In the genomic region with DNA sequence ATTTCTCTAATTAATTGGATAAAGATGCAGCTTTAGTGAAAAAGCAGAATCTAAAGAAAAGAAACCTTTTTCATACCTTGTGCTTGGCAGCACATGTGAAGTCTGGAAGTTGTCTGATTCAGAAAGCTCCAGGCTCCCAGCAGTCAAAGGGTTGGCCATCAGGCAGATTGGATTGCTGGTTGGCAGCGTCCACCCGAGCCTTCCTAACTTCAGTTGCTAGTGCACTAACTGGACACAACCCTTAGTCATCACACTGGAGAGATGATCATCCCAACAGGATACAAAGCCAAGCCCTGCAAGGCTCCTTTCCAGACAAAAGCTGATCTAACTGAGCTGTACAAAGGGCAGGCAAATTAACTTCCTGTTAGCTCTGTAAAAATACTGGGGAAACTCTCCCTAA, we compare ENCODE assay signal across 10 cellular contexts.
A peak's percentile ranks its signal among the peaks of the same experiment; 100 is the strongest.
DNase-seq lines count a peak whose midpoint lies in the region; ATAC-seq and TF ChIP-seq lines count a peak whose summit lies in the region.
"Had no signal": no experiment of that assay in that cellular context is flagged by ENCODE, and none has a peak within 500 bp of the region (broad histone marks: within the 10 kb centered on the region; RNA-seq: fewer than 3 reads in every experiment).

No MANE protein-coding gene starts in this region.

- peaks cover 43% of the 10 kb centered on the region for H3K4me1 Mint-ChIP-seq in glutamatergic neuron (ENCODE audit: low read depth, unreplicated experiment)
- H3K4me1 Mint-ChIP-seq in natural killer cell treated with Interleukin-12 subunit alpha and Interleukin-12 subunit beta and Interleukin-15 and Interleukin-18, amount 100 ng/mL, for 72 hours (ENCODE audit: low read depth in 2 of 2), result peaks cover 12 to 19% of the 10 kb centered on the region in 2 donors

- peaks cover 5% of the 10 kb centered on the region for H3K9me3 Mint-ChIP-seq in glutamatergic neuron (ENCODE audit: unreplicated experiment)
- no peaks in the 10 kb centered on the region for H3K9me3 Mint-ChIP-seq in natural killer cell treated with Interleukin-12 subunit alpha and Interleukin-12 subunit beta and Interleukin-15 and Interleukin-18, amount 100 ng/mL, for 72 hours

- no peak for TF ChIP-seq CTCF in glutamatergic neuron (IDR thresholded peaks at IDR 0.05; ENCODE audit: partially characterized antibody, unreplicated experiment)

- ATAC-seq in natural killer cell treated with Interleukin-12 subunit alpha and Interleukin-12 subunit beta and Interleukin-15 and Interleukin-18, amount 100 ng/mL, for 72 hours, result no peak
- ATAC-seq in GM21528 (IDR thresholded peaks at IDR 0.05; ENCODE audit: low FRiP score, unreplicated experiment) (no peak), HG02678 (IDR thresholded peaks at IDR 0.05; ENCODE audit: unreplicated experiment) (no peak)

- no peak overlapping the region for H3K4me3 Mint-ChIP-seq in glutamatergic neuron (ENCODE audit: unreplicated experiment)
- H3K4me3 Mint-ChIP-seq in natural killer cell treated with Interleukin-12 subunit alpha and Interleukin-12 subunit beta and Interleukin-15 and Interleukin-18, amount 100 ng/mL, for 72 hours, result no peak overlapping the region

- peak; percentile 85 for DNase-seq in EL
- DNase-seq in amniotic epithelial cell (ENCODE audit: low read depth), result peak; percentile 56
- no peak for DNase-seq in glutamatergic neuron
- DNase-seq in renal cortical epithelial cell (ENCODE audit: low read depth), result peak; percentile 56
- DNase-seq in natural killer cell treated with Interleukin-12 subunit alpha and Interleukin-12 subunit beta and Interleukin-15 and Interleukin-18, amount 100 ng/mL, for 72 hours (ENCODE audit: low spot score), result no peak
- DNase-seq in NCI-H187 (lab: John Stamatoyannopoulos, UW), result no peak
- DNase-seq: KBM-7, SJCRH30 had no signal

- peak overlapping the region; percentile 88 for H3K27ac Mint-ChIP-seq in glutamatergic neuron (ENCODE audit: unreplicated experiment)
- peak overlapping the region in 1 of 2 donors; percentile 48 for H3K27ac Mint-ChIP-seq in natural killer cell treated with Interleukin-12 subunit alpha and Interleukin-12 subunit beta and Interleukin-15 and Interleukin-18, amount 100 ng/mL, for 72 hours

- H3K36me3 Mint-ChIP-seq in glutamatergic neuron (ENCODE audit: unreplicated experiment), result peaks cover 4% of the 10 kb centered on the region
- H3K36me3 Mint-ChIP-seq in natural killer cell treated with Interleukin-12 subunit alpha and Interleukin-12 subunit beta and Interleukin-15 and Interleukin-18, amount 100 ng/mL, for 72 hours, result no peaks in the 10 kb centered on the region

- peaks cover 5% of the 10 kb centered on the region for H3K27me3 Mint-ChIP-seq in glutamatergic neuron (ENCODE audit: unreplicated experiment)
- no peaks in the 10 kb centered on the region for H3K27me3 Mint-ChIP-seq in natural killer cell treated with Interleukin-12 subunit alpha and Interleukin-12 subunit beta and Interleukin-15 and Interleukin-18, amount 100 ng/mL, for 72 hours

Comparison
In these comparisons a context has a peak if more than half of its experiments do, and no peak if none do; other contexts are left out.
1. DNase-seq: peak in EL (single experiment), amniotic epithelial cell (single experiment) and renal cortical epithelial cell (single experiment); none in glutamatergic neuron (single experiment), natural killer cell treated with Interleukin-12 subunit alpha and Interleukin-12 subunit beta and Interleukin-15 and Interleukin-18, amount 100 ng/mL, for 72 hours (single experiment) and NCI-H187 (0 of 2).